In the genomic region with DNA sequence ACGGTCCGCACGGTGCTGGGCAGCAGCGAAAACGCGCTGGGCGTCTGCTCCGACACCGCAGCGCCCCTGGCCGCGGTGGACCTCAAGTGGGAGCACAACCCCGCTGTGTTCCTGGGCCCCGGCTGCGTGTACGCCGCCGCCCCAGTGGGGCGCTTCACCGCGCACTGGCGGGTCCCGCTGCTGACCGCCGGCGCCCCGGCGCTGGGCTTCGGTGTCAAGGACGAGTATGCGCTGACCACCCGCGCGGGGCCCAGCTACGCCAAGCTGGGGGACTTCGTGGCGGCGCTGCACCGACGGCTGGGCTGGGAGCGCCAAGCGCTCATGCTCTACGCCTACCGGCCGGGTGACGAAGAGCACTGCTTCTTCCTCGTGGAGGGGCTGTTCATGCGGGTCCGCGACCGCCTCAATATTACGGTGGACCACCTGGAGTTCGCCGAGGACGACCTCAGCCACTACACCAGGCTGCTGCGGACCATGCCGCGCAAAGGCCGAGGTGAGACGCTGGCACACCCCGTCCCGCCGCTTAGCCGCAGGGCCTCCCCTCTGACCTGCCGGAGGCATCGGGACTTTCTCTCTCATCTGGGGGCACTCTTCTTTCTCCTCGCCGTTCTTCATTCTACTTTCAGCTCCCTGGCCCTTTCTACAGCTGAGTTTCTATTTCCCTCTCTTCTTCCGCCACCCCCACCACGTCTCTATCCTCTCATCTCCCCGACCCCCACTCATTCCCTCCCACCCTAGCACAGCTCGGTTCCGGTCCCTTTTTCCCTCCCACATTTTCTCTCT, we compare ENCODE assay signal across 6 cellular contexts. TPM values are rescaled to one million over a fixed set of nuclear protein-coding genes. Genes with fewer than 3 reads are reported as not detected.
DNase-seq lines count a peak whose midpoint lies in the region; ATAC-seq and TF ChIP-seq lines count a peak whose summit lies in the region.

No MANE protein-coding gene starts in this region.

- intact Hi-C loops in activated CD4-positive, alpha-beta T cell treated with anti-CD3 and anti-CD28 coated beads for 36 hours (cut with DNase I, micrococcal nuclease) = loop anchor here (2.0 to 10.0 kb wide), 2 partner anchors 95 to 169 kb away; a partner anchor contains a TSS
- intact Hi-C loops in right cardiac atrium (cut with DNase I) = loop anchor here (2.0 to 10.0 kb wide), 6 partner anchors 68 to 308 kb away; a partner anchor contains a TSS
- intact Hi-C loops in transverse colon (cut with DNase I; ENCODE audit: low total_unique reads) = loop anchor here (2.0 to 10.0 kb wide), 2 partner anchors 69 to 305 kb away; a partner anchor contains a TSS

- peaks cover 20 to 26% (median 22%) of the 10 kb centered on the region in 3 donors for H3K4me1 Mint-ChIP-seq in CD8-positive, alpha-beta memory T cell
- peaks cover 19% of the 10 kb centered on the region for H3K4me1 Mint-ChIP-seq in activated CD4-positive, alpha-beta T cell treated with anti-CD3 and anti-CD28 coated beads for 36 hours

- peak; percentile 48 for ATAC-seq in activated CD4-positive, alpha-beta T cell treated with anti-CD3 and anti-CD28 coated beads for 36 hours
- peak; percentile 49 to 50 for ATAC-seq in right cardiac atrium
- ATAC-seq in HG02623 (IDR thresholded peaks at IDR 0.05; ENCODE audit: unreplicated experiment) = no peak

- H3K27me3 Mint-ChIP-seq in CD8-positive, alpha-beta memory T cell = peaks cover 37 to 65% of the 10 kb centered on the region in 2 donors
- H3K27me3 Mint-ChIP-seq in activated CD4-positive, alpha-beta T cell treated with anti-CD3 and anti-CD28 coated beads for 36 hours = peaks cover 48% of the 10 kb centered on the region

- peaks cover 20% of the 10 kb centered on the region for H3K4me1 ChIP-seq in CD8-positive, alpha-beta memory T cell (ENCODE audit: insufficient read depth, low read length)
- peaks cover 2% of the 10 kb centered on the region for H3K4me1 ChIP-seq in right cardiac atrium (ENCODE audit: control insufficient read depth, insufficient read depth, low read length)
- peaks cover 10 to 27% (median 20%) of the 10 kb centered on the region in 4 donors for H3K4me1 ChIP-seq in transverse colon

- no peak overlapping the region for H3K27ac ChIP-seq in CD8-positive, alpha-beta memory T cell (ENCODE audit: low read depth, low read length)
- H3K27ac ChIP-seq in right cardiac atrium (ENCODE audit: low read length) (peak overlapping the region; percentile 6), transverse colon (peak overlapping the region; percentile 15 to 64 (median 39))

- peaks cover 0 to 1% (median 0%) of the 10 kb centered on the region in 3 donors for H3K36me3 Mint-ChIP-seq in CD8-positive, alpha-beta memory T cell
- no peaks in the 10 kb centered on the region for H3K36me3 Mint-ChIP-seq in activated CD4-positive, alpha-beta T cell treated with anti-CD3 and anti-CD28 coated beads for 36 hours (ENCODE audit: low read depth)

- H3K36me3 ChIP-seq in CD8-positive, alpha-beta memory T cell (ENCODE audit: insufficient read depth, low read length) = no peaks in the 10 kb centered on the region
- H3K36me3 ChIP-seq in transverse colon = no peaks in the 10 kb centered on the region

- H3K27me3 ChIP-seq in CD8-positive, alpha-beta memory T cell (ENCODE audit: insufficient read depth, low read length, poor library complexity, severe bottlenecking) = peaks cover 41% of the 10 kb centered on the region
- H3K27me3 ChIP-seq in right cardiac atrium (ENCODE audit: control insufficient read depth, insufficient read depth) = no peaks in the 10 kb centered on the region
- H3K27me3 ChIP-seq in transverse colon = peaks cover 49% of the 10 kb centered on the region

- 2% methylated on average over 73 of the region's 73 CpGs for WGBS in right cardiac atrium
- WGBS in transverse colon (ENCODE audit: low coverage in 1 of 2), 2 donors = 0 to 5% methylated on average over 1 to 36 of the region's 73 CpGs

- DNase-seq in CD8-positive, alpha-beta memory T cell = peak in 2 of 5 donors; percentile 33 to 58
- peak; percentile 57 for DNase-seq in activated CD4-positive, alpha-beta T cell treated with anti-CD3 and anti-CD28 coated beads for 36 hours
- DNase-seq in right cardiac atrium = peak in 2 of 3 donors; percentile 70 to 77
- no peak for DNase-seq in transverse colon
- DNase-seq in NCI-H2196 (lab: John Stamatoyannopoulos, UW; ENCODE audit: unreplicated experiment) = no peak

- in situ Hi-C loops in transverse colon (cut with MboI; ENCODE audit: low pct_ligation_motif_present in 1 of 4, low pct_unique_long_range_greater_than_20kb in 1 of 4, low sequenced_read_pairs in 3 of 4) = loop anchor here in 3 of 4 donors (10.0 to 25.0 kb wide), 4 partner anchors 65 to 308 kb away; a partner anchor contains a TSS

- POLR2A ChIA-PET in CD8-positive, alpha-beta memory T cell (lab: Charles Lee) = no interaction called here
- POLR2A ChIA-PET in activated CD4-positive, alpha-beta T cell treated with anti-CD3 and anti-CD28 coated beads for 36 hours (lab: Charles Lee) = interaction anchor here (0.6 to 0.8 kb wide), 2 partner anchors 25 to 89 kb away, joined by 3 to 4 read pairs; no protein-coding TSS in a partner anchor

- peak in 2 of 5 experiments; percentile 24 to 31 for TF ChIP-seq CTCF in transverse colon (IDR thresholded peaks at IDR 0.05)

- H3K4me3 Mint-ChIP-seq in CD8-positive, alpha-beta memory T cell = peak overlapping the region; percentile 74 to 92 (median 81)
- peak overlapping the region; percentile 64 for H3K4me3 Mint-ChIP-seq in activated CD4-positive, alpha-beta T cell treated with anti-CD3 and anti-CD28 coated beads for 36 hours

- no peak for TF ChIP-seq POLR2A in transverse colon (IDR thresholded peaks at IDR 0.05)

- H3K9me3 ChIP-seq in CD8-positive, alpha-beta memory T cell (ENCODE audit: low read length) = no peaks in the 10 kb centered on the region
- H3K9me3 ChIP-seq in right cardiac atrium (ENCODE audit: control insufficient read depth, low read length) (no peaks in the 10 kb centered on the region), transverse colon (no peaks in the 10 kb centered on the region)

- H3K27ac Mint-ChIP-seq in CD8-positive, alpha-beta memory T cell = peak overlapping the region in 1 of 8 donors; percentile 80
- no peak overlapping the region for H3K27ac Mint-ChIP-seq in activated CD4-positive, alpha-beta T cell treated with anti-CD3 and anti-CD28 coated beads for 36 hours

- H3K4me3 ChIP-seq in CD8-positive, alpha-beta memory T cell (ENCODE audit: low read length) = peak overlapping the region; percentile 45
- H3K4me3 ChIP-seq in right cardiac atrium (ENCODE audit: low read length) (peak overlapping the region; percentile 58), transverse colon (peak overlapping the region; percentile 16 to 53 (median 43))

- no peak for TF ChIP-seq EP300 in transverse colon (IDR thresholded peaks at IDR 0.05; ENCODE audit: low read depth)

- CTCF ChIA-PET in CD8-positive, alpha-beta memory T cell (lab: Charles Lee) = interaction anchor here (0.8 to 1.8 kb wide), 5 partner anchors 8 to 267 kb away, joined by 3 to 9 read pairs (median 4); a partner anchor contains a TSS
- CTCF ChIA-PET in activated CD4-positive, alpha-beta T cell treated with anti-CD3 and anti-CD28 coated beads for 36 hours (lab: Charles Lee) = interaction anchor here (0.5 to 3.3 kb wide), 14 partner anchors 15 to 726 kb away, joined by 3 to 21 read pairs (median 3); a partner anchor contains a TSS

- no peaks in the 10 kb centered on the region for H3K9me3 Mint-ChIP-seq in CD8-positive, alpha-beta memory T cell
- H3K9me3 Mint-ChIP-seq in activated CD4-positive, alpha-beta T cell treated with anti-CD3 and anti-CD28 coated beads for 36 hours (ENCODE audit: low read depth) = no peaks in the 10 kb centered on the region

RNA-seq across cellular contexts. Expression of a gene that starts 1.0 kb away (rescaled TPM):
- not detected for total RNA-seq in CD8-positive, alpha-beta memory T cell
- not detected for polyA plus RNA-seq in CD8-positive, alpha-beta memory T cell
- under 1 TPM; 0.04 to 0.11 TPM for total RNA-seq in activated CD4-positive, alpha-beta T cell treated with anti-CD3 and anti-CD28 coated beads for 36 hours
- 10 to 100 TPM; 21.2 to 31.2 (median 25.5) TPM for total RNA-seq in right cardiac atrium
- polyA plus RNA-seq in right cardiac atrium = 26.0 TPM
- total RNA-seq in transverse colon = 10 to 100 TPM in 3 of 4 donors, 1 to 10 TPM in 1; 9.8 to 25.1 (median 13.4) TPM

RNA-seq across cellular contexts. Expression of a gene that starts 8.7 kb away (rescaled TPM):
- total RNA-seq in CD8-positive, alpha-beta memory T cell = 100 to 1,000 TPM; 379 to 394 TPM
- 126 TPM for polyA plus RNA-seq in CD8-positive, alpha-beta memory T cell
- 100 to 1,000 TPM; 325 to 435 TPM for total RNA-seq in activated CD4-positive, alpha-beta T cell treated with anti-CD3 and anti-CD28 coated beads for 36 hours
- total RNA-seq in right cardiac atrium (10 to 100 TPM; 66.9 to 85.0 (median 70.2) TPM), transverse colon (100 to 1,000 TPM in 1 of 4 donors, 10 to 100 TPM in 3; 16.5 to 102 (median 66.5) TPM)
- 45.6 TPM for polyA plus RNA-seq in right cardiac atrium

RNA-seq across cellular contexts. Expression of a gene that starts 21.0 kb away (rescaled TPM):
- 10 to 100 TPM; 36.7 to 39.0 TPM for total RNA-seq in CD8-positive, alpha-beta memory T cell
- 87.7 TPM for polyA plus RNA-seq in CD8-positive, alpha-beta memory T cell
- 10 to 100 TPM; 34.2 to 38.4 TPM for total RNA-seq in activated CD4-positive, alpha-beta T cell treated with anti-CD3 and anti-CD28 coated beads for 36 hours
- total RNA-seq in right cardiac atrium (10 to 100 TPM; 42.8 to 66.3 (median 53.7) TPM), transverse colon (10 to 100 TPM; 10.5 to 38.4 (median 27.4) TPM)
- 75.4 TPM for polyA plus RNA-seq in right cardiac atrium

RNA-seq across cellular contexts. Expression of a gene that starts 45.7 kb away (rescaled TPM):
- total RNA-seq in CD8-positive, alpha-beta memory T cell = 10 to 100 TPM; 95.9 to 98.9 TPM
- 70.2 TPM for polyA plus RNA-seq in CD8-positive, alpha-beta memory T cell
- 10 to 100 TPM; 85.1 to 91.4 TPM for total RNA-seq in activated CD4-positive, alpha-beta T cell treated with anti-CD3 and anti-CD28 coated beads for 36 hours
- 10 to 100 TPM; 56.1 to 75.3 (median 66.1) TPM for total RNA-seq in right cardiac atrium
- 65.0 TPM for polyA plus RNA-seq in right cardiac atrium
- total RNA-seq in transverse colon = 10 to 100 TPM; 35.2 to 86.1 (median 65.2) TPM

RNA-seq across cellular contexts. Expression of a gene that starts 48.3 kb away (rescaled TPM):
- total RNA-seq in CD8-positive, alpha-beta memory T cell = 10 to 100 TPM; 58.2 to 61.1 TPM
- polyA plus RNA-seq in CD8-positive, alpha-beta memory T cell = 11.9 TPM
- total RNA-seq in activated CD4-positive, alpha-beta T cell treated with anti-CD3 and anti-CD28 coated beads for 36 hours = 10 to 100 TPM; 52.0 to 58.0 TPM
- 10 to 100 TPM; 30.6 to 41.8 (median 33.7) TPM for total RNA-seq in right cardiac atrium
- polyA plus RNA-seq in right cardiac atrium = 26.4 TPM
- total RNA-seq in transverse colon = 10 to 100 TPM; 26.1 to 35.6 (median 28.0) TPM

Comparison
In these comparisons a context has a peak if more than half of its experiments do, and no peak if none do; other contexts are left out.
1. DNase-seq: peak in activated CD4-positive, alpha-beta T cell treated with anti-CD3 and anti-CD28 coated beads for 36 hours (single experiment) and right cardiac atrium (2 of 3); none in transverse colon (single experiment) and NCI-H2196 (single experiment).
2. RNA of a gene that starts 1.0 kb away (total RNA-seq): 21.2 to 31.2 TPM in right cardiac atrium and 9.8 to 25.1 TPM in transverse colon; 0.04 to 0.11 TPM in activated CD4-positive, alpha-beta T cell treated with anti-CD3 and anti-CD28 coated beads for 36 hours and not detected in CD8-positive, alpha-beta memory T cell; every median in the first group is over 4 times any median in the second.
3. Peak in every context shown above with its lines, with median percentiles within 50 percentile points of each other: H3K4me3 ChIP-seq.